32 cellular contexts compared by ENCODE assay signal in genomic region chr16:77590707-77591106, GRCh38.
"Had no signal": no experiment of that assay in that cellular context is flagged by ENCODE, and none has a peak within 500 bp of the region (broad histone marks: within the 10 kb centered on the region; RNA-seq: fewer than 3 reads in every experiment).

No MANE protein-coding gene starts in this region.

- H3K36me3 ChIP-seq: MG63 had no signal

- DNase-seq: Karpas-422, Kasumi-1, KG1, MG63, MM.1S, MV-4-11, NCI-H1048, NCI-H1092, NCI-H1092 treated with DMSO at 0.1 percent for 48 hours, NCI-H1105, NCI-H1105 treated with DMSO at 0.1 percent for 48 hours, NCI-H1417 treated with DMSO at 0.1 percent for 48 hours, NCI-H1436, NCI-H1436 treated with DMSO at 0.1 percent for 48 hours, NCI-H146, NCI-H1694, NCI-H1694 treated with DMSO at 0.1 percent for 48 hours, NCI-H187, NCI-H187 treated with DMSO at 0.1 percent for 48 hours, NCI-H1930, NCI-H2029, NCI-H2029 treated with DMSO at 0.1 percent for 48 hours, NCI-H2081, NCI-H2081 treated with DMSO at 0.1 percent for 48 hours, NCI-H2107, NCI-H2171, NCI-H2171 treated with DMSO at 0.1 percent for 48 hours, NCI-H226, NCI-H345, NCI-H446, NCI-H446 treated with DMSO at 0.1 percent for 48 hours had no signal

- H3K27me3 ChIP-seq: MG63 had no signal

- H3K9ac ChIP-seq: KMS-11 had no signal

- H3K4me3 ChIP-seq: MG63 had no signal

- H3K4me2 ChIP-seq: KMS-11 had no signal

- H3K9me3 ChIP-seq: MG63 had no signal

- H3K27ac ChIP-seq: KMS-11 had no signal
